In the genomic region with DNA sequence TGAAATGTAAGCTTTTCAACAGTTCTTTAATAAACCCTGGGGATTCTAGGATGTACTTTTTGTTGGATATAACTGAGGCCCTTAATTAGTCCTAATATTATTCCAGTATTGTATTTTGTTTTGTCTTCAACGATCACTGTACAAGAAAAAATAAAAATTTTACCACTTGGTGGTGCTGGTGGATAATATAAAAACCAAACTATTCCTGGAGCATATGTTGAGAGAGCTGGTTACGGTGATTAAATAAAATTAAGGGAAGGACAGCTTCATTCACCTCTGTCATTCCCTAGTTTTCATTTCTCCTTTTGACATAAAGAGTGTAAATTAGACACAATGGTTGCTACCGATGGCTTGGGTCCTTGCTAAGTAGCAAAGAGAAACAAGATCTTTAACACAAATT, we compare ENCODE assay signal across 9 cellular contexts.
DNase-seq lines count a peak whose midpoint lies in the region; ATAC-seq, FAIRE-seq and TF ChIP-seq lines count a peak whose summit lies in the region.
"Had no signal": no experiment of that assay in that cellular context is flagged by ENCODE, and none has a peak within 500 bp of the region (broad histone marks: within the 10 kb centered on the region; RNA-seq: fewer than 3 reads in every experiment).

No MANE protein-coding gene starts in this region.

- H2AFZ ChIP-seq in mammary epithelial cell (ENCODE audit: low read depth, low read length) (no peak overlapping the region), H1 (ENCODE audit: low read length) (no peak overlapping the region)

- no peak for FAIRE-seq in H1 (lab: Jason Lieb, UNC)

- BruUV-seq in MCF 10A (replicated peaks; lab: Mats Ljungman, UMichigan) = no TSS peak
- BruUV-seq in mammary epithelial cell (replicated peaks; lab: Mats Ljungman, UMichigan) = no TSS peak

- no peak overlapping the region for H2BK15ac ChIP-seq in H1 (ENCODE audit: low read length)

- H2BK12ac ChIP-seq in H1 (ENCODE audit: low read depth, low read length) = no peak overlapping the region

- no peak overlapping the region for H3K56ac ChIP-seq in H1 (replicated peaks; ENCODE audit: insufficient read length, low read depth, low read length)

- H3K4me1 Mint-ChIP-seq in MCF 10A (ENCODE audit: insufficient read depth, unreplicated experiment) (no peaks in the 10 kb centered on the region), endothelial cell (ENCODE audit: unreplicated experiment) (no peaks in the 10 kb centered on the region)
- H3K4me1 Mint-ChIP-seq in stimulated activated naive CD8-positive, alpha-beta T cell treated with anti-CD3 and anti-CD28 coated beads, Interleukin-15, amount 100 ng/mL, for 72 hours = no peaks in the 10 kb centered on the region
- no peaks in the 10 kb centered on the region for H3K4me1 Mint-ChIP-seq in CD4-positive, alpha-beta memory T cell
- H3K4me1 Mint-ChIP-seq: stimulated activated effector memory CD8-positive, alpha-beta T cell treated with anti-CD3 and anti-CD28 coated beads, Interleukin-12 subunit alpha, Interleukin-12 subunit beta, amount 100 ng/mL, for 72 hours had no signal

- no peak overlapping the region for H4K5ac ChIP-seq in H1 (ENCODE audit: insufficient read length, low read depth, low read length)

- CTCF ChIA-PET in MCF 10A (lab: Yijun Ruan, JAX) = interaction anchor here (0.6 to 2.5 kb wide), 5 partner anchors 10 to 1093 kb away, joined by 3 to 8 read pairs (median 3); no protein-coding TSS in a partner anchor
- CTCF ChIA-PET in mammary epithelial cell (lab: Charles Lee; ENCODE audit: low non-redundant PET) = no interaction called here
- CTCF ChIA-PET in H1 (lab: Charles Lee; ENCODE audit: partially characterized antibody) = interaction anchor here (0.6 to 2.3 kb wide), 8 partner anchors 13 to 392 kb away, joined by 3 to 8 read pairs (median 4); no protein-coding TSS in a partner anchor
- CTCF ChIA-PET in CD4-positive, alpha-beta memory T cell (lab: Charles Lee; ENCODE audit: partially characterized antibody) = interaction anchor here (0.6 kb wide), 1 partner anchor 246 kb away, joined by 3 read pairs; no protein-coding TSS in a partner anchor

- no peak for TF ChIP-seq EP300 in H1 (IDR thresholded peaks at IDR 0.05; ENCODE audit: borderline replicate concordance in 1 of 2, low read depth in 2 of 2, low read length in 2 of 2)

- H4K8ac ChIP-seq in H1 (ENCODE audit: extremely low read depth, insufficient read depth, low read length) = no peak overlapping the region

- H3K4ac ChIP-seq in H1 (replicated peaks; ENCODE audit: insufficient read length, low read depth, low read length) = no peak overlapping the region

- in situ Hi-C loops in mammary epithelial cell (cut with MboI; ENCODE audit: low sequenced_read_pairs in 2 of 2) = no loop called here

- no peak overlapping the region for H2BK20ac ChIP-seq in H1 (ENCODE audit: low read length)

- TF ChIP-seq CTCF in MCF 10A (IDR thresholded peaks at IDR 0.05; ENCODE audit: unreplicated experiment) (peak; percentile 42), mammary epithelial cell (conservative IDR thresholded peaks at IDR 0.05 in 1 of 2, IDR thresholded peaks at IDR 0.05 in 1 of 2; ENCODE audit: extremely low read depth in 1 of 2, insufficient read depth in 1 of 2, low read depth in 1 of 2, low read length in 2 of 2) (peak in 1 of 2 donors; percentile 20), H1 (IDR thresholded peaks at IDR 0.05; ENCODE audit: control extremely low read depth in 1 of 3, insufficient read depth in 1 of 3, low read depth in 1 of 3, low read length in 3 of 3) (no peak; a peak in 1 of 4 replicates), endothelial cell (IDR thresholded peaks at IDR 0.05; ENCODE audit: unreplicated experiment) (no peak)

- H3K14ac ChIP-seq in H1 (ENCODE audit: insufficient read length) = no peak overlapping the region

- H4K20me1 ChIP-seq in mammary epithelial cell (ENCODE audit: insufficient read depth, low read length) (no peaks in the 10 kb centered on the region), H1 (replicated peaks in 1 of 2; ENCODE audit: control insufficient read depth in 1 of 2, insufficient read depth in 2 of 2, low read length in 2 of 2) (no peaks in the 10 kb centered on the region)

- H3K27ac ChIP-seq in mammary epithelial cell (ENCODE audit: insufficient read depth, low read depth, low read length) (no peak overlapping the region), H1 (ENCODE audit: low read depth, low read length) (no peak overlapping the region)
- no peak overlapping the region for H3K27ac ChIP-seq in CD4-positive, alpha-beta memory T cell (ENCODE audit: low read depth, low read length)

- H3K18ac ChIP-seq in H1 (ENCODE audit: extremely low read depth, low read length) = no peak overlapping the region

- TF ChIP-seq POLR2A in H1 (IDR thresholded peaks at IDR 0.05; ENCODE audit: control extremely low read depth in 1 of 2, low read depth in 2 of 2, low read length in 2 of 2) = no peak

- H2BK5ac ChIP-seq in H1 (ENCODE audit: low read depth, low read length) = no peak overlapping the region

- H3K4me3 ChIP-seq in mammary epithelial cell (replicated peaks in 1 of 3; ENCODE audit: insufficient read depth in 1 of 3, low read depth in 2 of 3, low read length in 3 of 3) = no peak overlapping the region
- H3K4me3 ChIP-seq in H1 (ENCODE audit: extremely low read depth in 1 of 4, insufficient read depth in 2 of 4, low read depth in 3 of 4, low read length in 4 of 4) = no peak overlapping the region
- H3K4me3 ChIP-seq in CD4-positive, alpha-beta memory T cell (ENCODE audit: low read length in 2 of 2) = no peak overlapping the region

- 38% methylated on average over 3 of the region's 3 CpGs for WGBS in mammary epithelial cell (ENCODE audit: low coverage, missing lambda C conversion rate)
- WGBS in H1 (ENCODE audit: extremely low coverage in 1 of 2, insufficient coverage in 1 of 2, insufficient read length in 1 of 2, insufficient replicate concordance in 2 of 2, low coverage in 1 of 2, low lambda C conversion rate in 2 of 2, missing lambda C conversion rate in 1 of 2), 2 experiments = 92% methylated on average over 3 of the region's 3 CpGs; no CpG with 5 or more reads in 1 of the 2 experiments

- H3K23me2 ChIP-seq in H1 (ENCODE audit: low read depth, low read length) = no peaks in the 10 kb centered on the region

- H3K27me3 Mint-ChIP-seq in MCF 10A (ENCODE audit: insufficient read depth, unreplicated experiment) (no peaks in the 10 kb centered on the region), endothelial cell (ENCODE audit: unreplicated experiment) (no peaks in the 10 kb centered on the region)
- no peaks in the 10 kb centered on the region for H3K27me3 Mint-ChIP-seq in stimulated activated naive CD8-positive, alpha-beta T cell treated with anti-CD3 and anti-CD28 coated beads, Interleukin-15, amount 100 ng/mL, for 72 hours
- no peaks in the 10 kb centered on the region for H3K27me3 Mint-ChIP-seq in CD4-positive, alpha-beta memory T cell

- H3K4me1 ChIP-seq in mammary epithelial cell (ENCODE audit: insufficient read depth, low read length) (no peaks in the 10 kb centered on the region), H1 (replicated peaks in 1 of 4; ENCODE audit: control insufficient read depth in 3 of 4, insufficient read depth in 4 of 4, low read length in 3 of 4) (no peaks in the 10 kb centered on the region)
- H3K4me1 ChIP-seq in CD4-positive, alpha-beta memory T cell (ENCODE audit: insufficient read depth, low read length) = no peaks in the 10 kb centered on the region

- H3K27ac Mint-ChIP-seq in MCF 10A (ENCODE audit: low read depth, unreplicated experiment) (no peak overlapping the region), endothelial cell (ENCODE audit: unreplicated experiment) (no peak overlapping the region)
- no peak overlapping the region for H3K27ac Mint-ChIP-seq in stimulated activated naive CD8-positive, alpha-beta T cell treated with anti-CD3 and anti-CD28 coated beads, Interleukin-15, amount 100 ng/mL, for 72 hours
- H3K27ac Mint-ChIP-seq in CD4-positive, alpha-beta memory T cell = no peak overlapping the region
- H3K27ac Mint-ChIP-seq: stimulated activated effector memory CD8-positive, alpha-beta T cell treated with anti-CD3 and anti-CD28 coated beads, Interleukin-12 subunit alpha, Interleukin-12 subunit beta, amount 100 ng/mL, for 72 hours had no signal

- H3K4me2 ChIP-seq in mammary epithelial cell (ENCODE audit: insufficient read depth, low read depth, low read length) (no peak overlapping the region), H1 (ENCODE audit: insufficient read depth in 1 of 2, low read depth in 2 of 2, low read length in 2 of 2) (no peak overlapping the region)

- TF ChIP-seq RAD21 in H1 (IDR thresholded peaks at IDR 0.05 in 1 of 2, conservative IDR thresholded peaks at IDR 0.05 in 1 of 2; ENCODE audit: low read depth in 2 of 2, low read length in 2 of 2) = peak; percentile 42 to 49; a peak in 3 of 4 replicates

- no peak overlapping the region for H4K91ac ChIP-seq in H1 (replicated peaks; ENCODE audit: insufficient read length, low read length)

- DNase-seq in MCF 10A (ENCODE audit: unreplicated experiment) (peak; percentile 38), mammary epithelial cell (no peak), NCI-H748 treated with DMSO at 0.1 percent for 48 hours (lab: John Stamatoyannopoulos, UW) (peak; percentile 69), H1 (ENCODE audit: low read depth in 1 of 2, low spot score in 2 of 2) (no peak), superior temporal gyrus (ENCODE audit: extremely low spot score) (peak; percentile 80), endothelial cell (ENCODE audit: low spot score) (no peak)
- DNase-seq in stimulated activated naive CD8-positive, alpha-beta T cell treated with anti-CD3 and anti-CD28 coated beads, Interleukin-15, amount 100 ng/mL, for 72 hours = no peak
- DNase-seq in CD4-positive, alpha-beta memory T cell = no peak

- H3K36me3 Mint-ChIP-seq in MCF 10A (ENCODE audit: insufficient read depth, unreplicated experiment) (no peaks in the 10 kb centered on the region), endothelial cell (ENCODE audit: low read depth, unreplicated experiment) (no peaks in the 10 kb centered on the region)
- H3K36me3 Mint-ChIP-seq in CD4-positive, alpha-beta memory T cell = no peaks in the 10 kb centered on the region
- H3K36me3 Mint-ChIP-seq: stimulated activated effector memory CD8-positive, alpha-beta T cell treated with anti-CD3 and anti-CD28 coated beads, Interleukin-12 subunit alpha, Interleukin-12 subunit beta, amount 100 ng/mL, for 72 hours had no signal

- H3K36me3 ChIP-seq in mammary epithelial cell (ENCODE audit: insufficient read depth, low read length) (no peaks in the 10 kb centered on the region), H1 (ENCODE audit: control insufficient read depth in 2 of 4, insufficient read depth in 4 of 4, low read length in 3 of 4) (no peaks in the 10 kb centered on the region)
- H3K36me3 ChIP-seq in CD4-positive, alpha-beta memory T cell (ENCODE audit: insufficient read depth, low read length) = no peaks in the 10 kb centered on the region

- H3K79me1 ChIP-seq in H1 (ENCODE audit: low read depth, low read length) = no peaks in the 10 kb centered on the region

- H3K4me3 Mint-ChIP-seq in MCF 10A (ENCODE audit: unreplicated experiment) = no peak overlapping the region
- H3K4me3 Mint-ChIP-seq in stimulated activated naive CD8-positive, alpha-beta T cell treated with anti-CD3 and anti-CD28 coated beads, Interleukin-15, amount 100 ng/mL, for 72 hours = no peak overlapping the region
- H3K4me3 Mint-ChIP-seq in CD4-positive, alpha-beta memory T cell = no peak overlapping the region
- H3K4me3 Mint-ChIP-seq in endothelial cell (ENCODE audit: unreplicated experiment) = no peak overlapping the region
- H3K4me3 Mint-ChIP-seq: stimulated activated effector memory CD8-positive, alpha-beta T cell treated with anti-CD3 and anti-CD28 coated beads, Interleukin-12 subunit alpha, Interleukin-12 subunit beta, amount 100 ng/mL, for 72 hours had no signal

- no peaks in the 10 kb centered on the region for H3K9me3 Mint-ChIP-seq in MCF 10A (ENCODE audit: unreplicated experiment)
- no peaks in the 10 kb centered on the region for H3K9me3 Mint-ChIP-seq in stimulated activated naive CD8-positive, alpha-beta T cell treated with anti-CD3 and anti-CD28 coated beads, Interleukin-15, amount 100 ng/mL, for 72 hours
- peaks cover 0 to 2% (median 0%) of the 10 kb centered on the region in 8 donors for H3K9me3 Mint-ChIP-seq in CD4-positive, alpha-beta memory T cell
- no peaks in the 10 kb centered on the region for H3K9me3 Mint-ChIP-seq in endothelial cell (ENCODE audit: unreplicated experiment)

- no peak overlapping the region for H2AK5ac ChIP-seq in H1 (ENCODE audit: low read depth, low read length)

- POLR2A ChIA-PET in MCF 10A (lab: Yijun Ruan, JAX) = interaction anchor here (0.6 kb wide), 1 partner anchor 171 kb away, joined by 3 read pairs; no protein-coding TSS in a partner anchor
- POLR2A ChIA-PET in H1 (lab: Charles Lee; ENCODE audit: partially characterized antibody) = no interaction called here
- POLR2A ChIA-PET in CD4-positive, alpha-beta memory T cell (lab: Charles Lee; ENCODE audit: partially characterized antibody) = no interaction called here

- H3K9me3 ChIP-seq in mammary epithelial cell (replicated peaks; ENCODE audit: insufficient read depth, low read length) (no peaks in the 10 kb centered on the region), H1 (ENCODE audit: insufficient read depth in 2 of 2, low read depth in 1 of 2, low read length in 1 of 2) (no peaks in the 10 kb centered on the region)
- no peaks in the 10 kb centered on the region for H3K9me3 ChIP-seq in CD4-positive, alpha-beta memory T cell (ENCODE audit: control insufficient read depth in 1 of 2, low read length in 2 of 2)

- no peak for ATAC-seq in stimulated activated naive CD8-positive, alpha-beta T cell treated with anti-CD3 and anti-CD28 coated beads, Interleukin-15, amount 100 ng/mL, for 72 hours
- ATAC-seq: stimulated activated effector memory CD8-positive, alpha-beta T cell treated with anti-CD3 and anti-CD28 coated beads, Interleukin-12 subunit alpha, Interleukin-12 subunit beta, amount 100 ng/mL, for 72 hours had no signal

- no peak overlapping the region for H3K23ac ChIP-seq in H1 (ENCODE audit: insufficient read length)

- dilution Hi-C loops in mammary epithelial cell (cut with HindIII; ENCODE audit: low sequenced_read_pairs) = no loop called here

- H3K27me3 ChIP-seq in mammary epithelial cell (ENCODE audit: insufficient read depth, low read length) (peaks cover 2% of the 10 kb centered on the region), H1 (replicated peaks in 1 of 4; ENCODE audit: control insufficient read depth in 3 of 4, extremely low read depth in 1 of 4, insufficient read depth in 3 of 4, low read length in 3 of 4) (no peaks in the 10 kb centered on the region)
- H3K27me3 ChIP-seq in CD4-positive, alpha-beta memory T cell (ENCODE audit: insufficient read depth, low read length) = no peaks in the 10 kb centered on the region

- no peaks in the 10 kb centered on the region for H3K79me2 ChIP-seq in mammary epithelial cell (ENCODE audit: insufficient read depth, low read length)
- no peaks in the 10 kb centered on the region for H3K79me2 ChIP-seq in H1 (ENCODE audit: control insufficient read depth in 1 of 2, insufficient read depth in 2 of 2, low read length in 2 of 2)

- intact Hi-C loops in MCF 10A (cut with micrococcal nuclease) (loop anchor here (1.0 kb wide), 1 partner anchor 344 kb away; no protein-coding TSS in a partner anchor), mammary epithelial cell (cut with micrococcal nuclease) (loop anchor here (5.0 kb wide), 1 partner anchor 343 kb away; no protein-coding TSS in a partner anchor)
- intact Hi-C loops in CD4-positive, alpha-beta memory T cell (cut with micrococcal nuclease) = no loop called here

- H2BK120ac ChIP-seq in H1 (replicated peaks; ENCODE audit: low read depth, low read length) = no peak overlapping the region

- H3K9ac ChIP-seq in mammary epithelial cell (ENCODE audit: insufficient read depth, low read length) = no peak overlapping the region
- H3K9ac ChIP-seq in H1 (replicated peaks in 1 of 4; ENCODE audit: extremely low read depth in 1 of 4, low read depth in 3 of 4, low read length in 3 of 4) = no peak overlapping the region

Comparison
In these comparisons a context has a peak if more than half of its experiments do, and no peak if none do; other contexts are left out.
1. DNase-seq: peak in MCF 10A (single experiment), NCI-H748 treated with DMSO at 0.1 percent for 48 hours (single experiment) and superior temporal gyrus (single experiment); none in mammary epithelial cell (single experiment), H1 (0 of 2), stimulated activated naive CD8-positive, alpha-beta T cell treated with anti-CD3 and anti-CD28 coated beads, Interleukin-15, amount 100 ng/mL, for 72 hours (0 of 2), CD4-positive, alpha-beta memory T cell (0 of 5) and endothelial cell (single experiment).